ENCODE assay signal across 8 cellular contexts in the genomic region with DNA sequence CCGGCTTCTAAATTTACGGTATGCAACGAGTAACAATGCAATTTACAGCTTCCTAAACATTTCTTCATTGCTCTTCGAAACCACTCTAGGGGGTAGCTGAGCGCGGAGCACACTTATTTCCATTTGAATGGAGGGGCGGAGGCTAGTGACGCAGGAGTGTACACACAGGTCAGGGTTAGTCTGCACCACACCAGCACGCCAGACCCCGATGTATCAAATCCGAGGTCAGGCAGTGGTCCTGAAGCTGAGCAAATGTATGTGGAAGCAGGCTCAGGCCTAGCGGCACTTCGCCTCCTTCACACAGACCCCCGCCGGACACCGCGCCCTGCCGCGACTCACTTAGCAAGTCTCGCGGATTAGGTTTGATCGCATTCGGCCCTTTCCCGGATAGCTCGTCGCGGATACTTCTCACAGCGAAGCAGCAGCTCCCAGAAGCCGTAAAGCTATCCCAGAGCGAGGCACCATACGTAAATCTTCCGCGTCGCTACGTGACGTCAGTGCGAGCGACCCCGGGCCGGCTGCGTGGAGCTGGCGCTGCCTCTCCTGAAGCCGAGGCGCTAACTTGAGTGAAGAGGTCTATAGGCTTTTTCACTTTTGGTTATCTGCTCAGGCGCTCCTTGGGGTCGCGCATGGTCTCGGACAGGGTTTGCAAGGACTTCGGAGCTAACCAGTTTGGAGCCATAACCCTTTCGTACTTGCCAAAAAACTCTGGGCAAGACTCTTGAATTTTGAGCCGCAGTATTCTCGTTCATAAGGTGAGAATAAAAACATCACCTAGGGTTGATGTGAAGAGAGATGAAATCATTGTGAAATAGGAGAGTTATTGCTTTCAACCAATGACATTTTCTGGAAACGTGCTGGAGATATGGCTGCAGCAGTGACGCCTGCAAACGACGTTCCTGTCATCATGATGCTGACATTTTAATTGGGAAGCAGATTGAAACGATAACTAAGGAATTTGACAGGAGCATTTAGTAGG. TPM values are rescaled to one million over a fixed set of nuclear protein-coding genes. Genes with fewer than 3 reads are reported as not detected.
DNase-seq lines count a peak whose midpoint lies in the region; ATAC-seq, FAIRE-seq and TF ChIP-seq lines count a peak whose summit lies in the region.

TSS of gene AASDH (minus strand) at position 469 of the 979 bp plus-strand sequence. CDS start 3,192 bp downstream, outside the sequence.

- H2AFZ ChIP-seq in H1 (ENCODE audit: low read length) (peak within 1 kb of the TSS; percentile 79), mesenchymal stem cell (ENCODE audit: low read depth, low read length) (peak within 1 kb of the TSS; percentile 96)

- H3K27ac ChIP-seq in H1 (ENCODE audit: low read depth, low read length) (peak within 1 kb of the TSS; percentile 98), mesenchymal stem cell (ENCODE audit: low read length, poor library complexity, severe bottlenecking) (peak within 1 kb of the TSS; percentile 93)

- WGBS in H1 (ENCODE audit: extremely low coverage in 1 of 2, insufficient coverage in 1 of 2, insufficient read length in 1 of 2, insufficient replicate concordance in 2 of 2, low coverage in 1 of 2, low lambda C conversion rate in 2 of 2, missing lambda C conversion rate in 1 of 2), 2 experiments, result 3% methylated on average over 57 of the region's 57 CpGs; no CpG with 5 or more reads in 1 of the 2 experiments
- under 1% methylated on average over 57 of the region's 57 CpGs for WGBS in mesenchymal stem cell

- peak within 1 kb of the TSS; percentile 82; the same call in 1 of the 2 replicates for H2BK20ac ChIP-seq in H1 (ENCODE audit: low read length)

- H3K27me3 ChIP-seq in H1 (replicated peaks in 1 of 4; ENCODE audit: control insufficient read depth in 3 of 4, extremely low read depth in 1 of 4, insufficient read depth in 3 of 4, low read length in 3 of 4), result no peaks in the 10 kb centered on the region
- H3K27me3 ChIP-seq in mesenchymal stem cell (ENCODE audit: control insufficient read depth in 1 of 2, insufficient read depth in 1 of 2, low read length in 2 of 2), result no peaks in the 10 kb centered on the region

- H3K9me3 ChIP-seq in H1 (ENCODE audit: insufficient read depth in 2 of 2, low read depth in 1 of 2, low read length in 1 of 2) (no peaks in the 10 kb centered on the region), mesenchymal stem cell (ENCODE audit: control insufficient read depth, low read length) (no peaks in the 10 kb centered on the region)

- CTCF ChIA-PET in H1 (lab: Charles Lee; ENCODE audit: partially characterized antibody), result interaction anchor here (0.8 kb wide), 1 partner anchor 48 kb away, joined by 4 read pairs; no protein-coding TSS in a partner anchor

- H3K23me2 ChIP-seq in H1 (ENCODE audit: low read depth, low read length), result peaks cover 4% of the 10 kb centered on the region

- peak within 1 kb of the TSS; percentile 99 for H4K8ac ChIP-seq in H1 (ENCODE audit: extremely low read depth, insufficient read depth, low read length)
- H4K8ac ChIP-seq in mesenchymal stem cell (ENCODE audit: low read length), result peak within 1 kb of the TSS; percentile 93

- H2BK12ac ChIP-seq in H1 (ENCODE audit: low read depth, low read length), result 0 out of 2 replicates have a peak within 1 kb of the TSS, but pooled peaks have one; percentile 77
- H2BK12ac ChIP-seq in mesenchymal stem cell (ENCODE audit: low read length in 2 of 2), result no peak within 1 kb of the TSS

- H3K79me2 ChIP-seq in H1 (ENCODE audit: control insufficient read depth in 1 of 2, insufficient read depth in 2 of 2, low read length in 2 of 2), result peaks cover 0 to 20% of the 10 kb centered on the region in 2 experiments; a peak in 1 of 4 replicates

- H3K36me3 ChIP-seq in H1 (ENCODE audit: control insufficient read depth in 2 of 4, insufficient read depth in 4 of 4, low read length in 3 of 4) (peaks cover 0 to 2% (median under 1%) of the 10 kb centered on the region in 4 experiments; a peak in 2 of 8 replicates), mesenchymal stem cell (ENCODE audit: control insufficient read depth in 1 of 2, insufficient read depth in 2 of 2, low read depth in 1 of 2, low read length in 2 of 2) (peaks cover 0 to 2% of the 10 kb centered on the region in 2 experiments)

- no peak for TF ChIP-seq CTCF in H1 (IDR thresholded peaks at IDR 0.05; ENCODE audit: control extremely low read depth in 1 of 3, insufficient read depth in 1 of 3, low read depth in 1 of 3, low read length in 3 of 3)

- H3K4me1 ChIP-seq in H1 (replicated peaks in 1 of 4; ENCODE audit: control insufficient read depth in 3 of 4, insufficient read depth in 4 of 4, low read length in 3 of 4) (peaks cover 0 to 5% (median 0%) of the 10 kb centered on the region in 4 experiments; a peak in 1 of 7 replicates), mesenchymal stem cell (ENCODE audit: control insufficient read depth, insufficient read depth, low read depth, low read length) (no peaks in the 10 kb centered on the region)

- POLR2A ChIA-PET in H1 (lab: Charles Lee; ENCODE audit: partially characterized antibody), result interaction anchor here (0.6 to 6.1 kb wide), 34 partner anchors 8 to 1416 kb away, joined by 3 to 75 read pairs (median 4); partner anchors contain the start of genes CEP135, PAICS and PPAT

- H3K79me1 ChIP-seq in H1 (ENCODE audit: low read depth, low read length), result 0 out of 2 replicates have a peak, but pooled peaks cover 2% of the 10 kb centered on the region
- H3K79me1 ChIP-seq in mesenchymal stem cell (replicated peaks; ENCODE audit: low read length, poor library complexity, severe bottlenecking), result peaks cover 21% of the 10 kb centered on the region

- H3K9ac ChIP-seq in H1 (replicated peaks in 1 of 4; ENCODE audit: extremely low read depth in 1 of 4, low read depth in 3 of 4, low read length in 3 of 4), result peak within 1 kb of the TSS; percentile 53 to 97 (median 93)
- H3K9ac ChIP-seq in mesenchymal stem cell (ENCODE audit: low read length), result peak within 1 kb of the TSS; percentile 97

- peak; percentile 95 for ATAC-seq in GM21360 (IDR thresholded peaks at IDR 0.05; ENCODE audit: unreplicated experiment)

- H3K4me2 ChIP-seq in H1 (ENCODE audit: insufficient read depth in 1 of 2, low read depth in 2 of 2, low read length in 2 of 2) (peak within 1 kb of the TSS; percentile 77 to 93), mesenchymal stem cell (ENCODE audit: low read length, poor library complexity, severe bottlenecking) (peak within 1 kb of the TSS; percentile 96)

- peak within 1 kb of the TSS; percentile 93; the same call in 1 of the 2 replicates for H2BK15ac ChIP-seq in H1 (ENCODE audit: low read length)
- no peak within 1 kb of the TSS for H2BK15ac ChIP-seq in mesenchymal stem cell (ENCODE audit: low read depth, poor library complexity, severe bottlenecking)

- H3K23ac ChIP-seq in H1 (ENCODE audit: insufficient read length) (no peak within 1 kb of the TSS), mesenchymal stem cell (ENCODE audit: low read length in 2 of 2) (no peak within 1 kb of the TSS)

- peak within 1 kb of the TSS; percentile 47 for H3K56ac ChIP-seq in H1 (replicated peaks; ENCODE audit: insufficient read length, low read depth, low read length)

- TF ChIP-seq POLR2A in H1 (IDR thresholded peaks at IDR 0.05; ENCODE audit: control extremely low read depth in 1 of 2, low read depth in 2 of 2, low read length in 2 of 2), result peak; percentile 95 to 99

- H2AK5ac ChIP-seq in H1 (ENCODE audit: low read depth, low read length), result no peak within 1 kb of the TSS
- peak within 1 kb of the TSS; percentile 48 for H2AK5ac ChIP-seq in mesenchymal stem cell (ENCODE audit: low read length, severe bottlenecking)

- no peak for TF ChIP-seq EP300 in H1 (IDR thresholded peaks at IDR 0.05; ENCODE audit: borderline replicate concordance in 1 of 2, low read depth in 2 of 2, low read length in 2 of 2)

- H4K20me1 ChIP-seq in H1 (replicated peaks in 1 of 2; ENCODE audit: control insufficient read depth in 1 of 2, insufficient read depth in 2 of 2, low read length in 2 of 2), result no peaks in the 10 kb centered on the region

- FAIRE-seq in H1 (lab: Jason Lieb, UNC), result peak; percentile 80

- H3K18ac ChIP-seq in H1 (ENCODE audit: extremely low read depth, low read length), result peak within 1 kb of the TSS; percentile 86; the same call in 1 of the 2 replicates
- peak within 1 kb of the TSS; percentile 3 to 96 for H3K18ac ChIP-seq in mesenchymal stem cell (ENCODE audit: low read depth in 1 of 2, low read length in 2 of 2)

- peak within 1 kb of the TSS; percentile 69 for H2BK120ac ChIP-seq in H1 (replicated peaks; ENCODE audit: low read depth, low read length)
- H2BK120ac ChIP-seq in mesenchymal stem cell (ENCODE audit: low read depth, low read length), result no peak within 1 kb of the TSS

- H4K5ac ChIP-seq in H1 (ENCODE audit: insufficient read length, low read depth, low read length), result peak within 1 kb of the TSS; percentile 89

- H2BK5ac ChIP-seq in H1 (ENCODE audit: low read depth, low read length), result peak within 1 kb of the TSS; percentile 98
- no peak within 1 kb of the TSS for H2BK5ac ChIP-seq in mesenchymal stem cell (ENCODE audit: low read depth, low read length, poor library complexity, severe bottlenecking)

- peak within 1 kb of the TSS; percentile 99 for H4K91ac ChIP-seq in H1 (replicated peaks; ENCODE audit: insufficient read length, low read length)
- peak within 1 kb of the TSS; percentile 77 for H4K91ac ChIP-seq in mesenchymal stem cell (ENCODE audit: low read length)

- H3K14ac ChIP-seq in H1 (ENCODE audit: insufficient read length) (peak within 1 kb of the TSS; percentile 58), mesenchymal stem cell (ENCODE audit: low read length in 2 of 2) (peak within 1 kb of the TSS in 1 of 2 experiments; percentile 85)

- H3K4me3 ChIP-seq in H1 (ENCODE audit: extremely low read depth in 1 of 4, insufficient read depth in 2 of 4, low read depth in 3 of 4, low read length in 4 of 4) (peak within 1 kb of the TSS; percentile 69 to 94 (median 88)), mesenchymal stem cell (ENCODE audit: insufficient read depth in 1 of 2, low read depth in 1 of 2, low read length in 2 of 2) (peak within 1 kb of the TSS; percentile 67 to 90)

- H3K4ac ChIP-seq in H1 (replicated peaks; ENCODE audit: insufficient read length, low read depth, low read length), result peak within 1 kb of the TSS; percentile 83
- no peak within 1 kb of the TSS for H3K4ac ChIP-seq in mesenchymal stem cell (ENCODE audit: low read depth in 1 of 2, low read length in 2 of 2)

- peak; percentile 90 for DNase-seq in COLO668 (lab: John Stamatoyannopoulos, UW; ENCODE audit: unreplicated experiment)
- DNase-seq in HT1080 (ENCODE audit: low read depth), result peak; percentile 93
- DNase-seq in NOMO-1 treated with DMSO at 0.1 percent for 48 hours (lab: John Stamatoyannopoulos, UW; ENCODE audit: unreplicated experiment), result peak; percentile 93
- DNase-seq in activated CD8-positive, alpha-beta memory T cell treated with anti-CD3 and anti-CD28 coated beads for 48 hours (ENCODE audit: low read depth in 2 of 3, low spot score in 2 of 3), result peak; percentile 83 to 99 (median 98)
- DNase-seq in H1 (ENCODE audit: low read depth in 1 of 2, low spot score in 2 of 2), result peak; percentile 79 to 99
- DNase-seq in mesenchymal stem cell, result peak; percentile 97
- peak; percentile 88 for DNase-seq in stimulated activated CD8-positive, alpha-beta memory T cell treated with anti-CD3 and anti-CD28 coated beads, Interleukin-12 subunit alpha, Interleukin-12 subunit beta, amount 100 ng/mL, for 4 hours (ENCODE audit: low read depth)

- TF ChIP-seq RAD21 in H1 (IDR thresholded peaks at IDR 0.05 in 1 of 2, conservative IDR thresholded peaks at IDR 0.05 in 1 of 2; ENCODE audit: low read depth in 2 of 2, low read length in 2 of 2), result no peak; a peak in 1 of 4 replicates

RNA-seq across cellular contexts. Expression of gene AASDH, which starts in this region (rescaled TPM):
- 7.6 and 9.5 TPM in 2 replicates for total RNA-seq in HT1080 (2014; rRNA removed; shearing (Covaris generic))
- 10.0 and 11.0 TPM in 2 replicates for polyA plus RNA-seq in HT1080 (2015; cell fraction: cytosol; rRNA removed)
- polyA plus RNA-seq in HT1080 (2015; cell fraction: nucleus; rRNA removed), result 28.7 and 28.8 TPM in 2 replicates
- 10.9 and 13.3 TPM in 2 replicates for total RNA-seq in H1 (2021; fragmentation: NEBNext Ultra II Directional; extraction: Animal tissue kit (Norgen Biotek cat#: 25700))
- 8.0 and 11.3 TPM in 2 replicates for polyA plus RNA-seq in H1 (2011; rRNA removed)
- 7.1 TPM for polyA plus RNA-seq in H1 (2011; cell fraction: cytosol; rRNA removed)
- 3.1 TPM for polyA plus RNA-seq in H1 (2011; cell fraction: nucleus; rRNA removed)
- 6.2 to 8.8 TPM (median 6.9 TPM) in 4 replicates for polyA plus RNA-seq in H1 (2012, experiment 1 of 2)
- 0.52 TPM for polyA plus RNA-seq in H1 (2012, experiment 2 of 2)
- 8.8 TPM for polyA plus RNA-seq in H1 (2013, experiment 1 of 2)
- 7.5 TPM for polyA plus RNA-seq in H1 (2013, experiment 2 of 2)
- polyA minus RNA-seq in H1 (2011; rRNA and poly(A)+ RNA removed), result 16.8 and 22.0 TPM in 2 replicates
- 6.9 TPM for polyA minus RNA-seq in H1 (2011; cell fraction: cytosol; rRNA and poly(A)+ RNA removed)
- polyA minus RNA-seq in H1 (2011; cell fraction: nucleus; rRNA and poly(A)+ RNA removed), result 20.9 TPM
- polyA plus RNA-seq in mesenchymal stem cell (2013, experiment 1 of 2), result 3.8 TPM
- 3.9 TPM for polyA plus RNA-seq in mesenchymal stem cell (2013, experiment 2 of 2)

Comparison
In these comparisons a context has a peak if more than half of its experiments do, and no peak if none do; other contexts are left out.
1. Peak in every context shown above with its lines: DNase-seq, ATAC-seq, H3K4me3 ChIP-seq and H3K27ac ChIP-seq.